Comparison of ENCODE assay signal across 3 cellular contexts in genomic region chr9:126617740-126618133, GRCh38.
TF ChIP-seq lines count a peak whose summit lies in the region.

No MANE protein-coding gene starts in this region.

TF ChIP-seq in SK-N-SH, 30 proteins besides CTCF, POLR2A, EP300 and RAD21 (continues in another document):
- TF ChIP-seq, protein P1, sequence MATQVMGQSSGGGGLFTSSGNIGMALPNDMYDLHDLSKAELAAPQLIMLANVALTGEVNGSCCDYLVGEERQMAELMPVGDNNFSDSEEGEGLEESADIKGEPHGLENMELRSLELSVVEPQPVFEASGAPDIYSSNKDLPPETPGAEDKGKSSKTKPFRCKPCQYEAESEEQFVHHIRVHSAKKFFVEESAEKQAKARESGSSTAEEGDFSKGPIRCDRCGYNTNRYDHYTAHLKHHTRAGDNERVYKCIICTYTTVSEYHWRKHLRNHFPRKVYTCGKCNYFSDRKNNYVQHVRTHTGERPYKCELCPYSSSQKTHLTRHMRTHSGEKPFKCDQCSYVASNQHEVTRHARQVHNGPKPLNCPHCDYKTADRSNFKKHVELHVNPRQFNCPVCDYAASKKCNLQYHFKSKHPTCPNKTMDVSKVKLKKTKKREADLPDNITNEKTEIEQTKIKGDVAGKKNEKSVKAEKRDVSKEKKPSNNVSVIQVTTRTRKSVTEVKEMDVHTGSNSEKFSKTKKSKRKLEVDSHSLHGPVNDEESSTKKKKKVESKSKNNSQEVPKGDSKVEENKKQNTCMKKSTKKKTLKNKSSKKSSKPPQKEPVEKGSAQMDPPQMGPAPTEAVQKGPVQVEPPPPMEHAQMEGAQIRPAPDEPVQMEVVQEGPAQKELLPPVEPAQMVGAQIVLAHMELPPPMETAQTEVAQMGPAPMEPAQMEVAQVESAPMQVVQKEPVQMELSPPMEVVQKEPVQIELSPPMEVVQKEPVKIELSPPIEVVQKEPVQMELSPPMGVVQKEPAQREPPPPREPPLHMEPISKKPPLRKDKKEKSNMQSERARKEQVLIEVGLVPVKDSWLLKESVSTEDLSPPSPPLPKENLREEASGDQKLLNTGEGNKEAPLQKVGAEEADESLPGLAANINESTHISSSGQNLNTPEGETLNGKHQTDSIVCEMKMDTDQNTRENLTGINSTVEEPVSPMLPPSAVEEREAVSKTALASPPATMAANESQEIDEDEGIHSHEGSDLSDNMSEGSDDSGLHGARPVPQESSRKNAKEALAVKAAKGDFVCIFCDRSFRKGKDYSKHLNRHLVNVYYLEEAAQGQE (IDR thresholded peaks at IDR 0.05; ENCODE audit: low read depth, low read length), result no peak
- TF ChIP-seq PBX3 (IDR thresholded peaks at IDR 0.05), result no peak
- no peak for TF ChIP-seq SIN3A (IDR thresholded peaks at IDR 0.05; ENCODE audit: borderline replicate concordance, low read depth, low read length)
- TF ChIP-seq NRF1 (IDR thresholded peaks at IDR 0.05; ENCODE audit: low read depth, low read length), result no peak
- no peak for TF ChIP-seq CHD2 (IDR thresholded peaks at IDR 0.05; ENCODE audit: low read length, partially characterized antibody)
- TF ChIP-seq NFIC (IDR thresholded peaks at IDR 0.05; ENCODE audit: borderline replicate concordance), result no peak
- no peak for TF ChIP-seq RXRA (IDR thresholded peaks at IDR 0.05; ENCODE audit: borderline replicate concordance, low read depth)
- no peak for TF ChIP-seq SMC3 (IDR thresholded peaks at IDR 0.05; ENCODE audit: low read depth, low read length)
- TF ChIP-seq MEF2A (IDR thresholded peaks at IDR 0.05; ENCODE audit: borderline replicate concordance, low read depth), result no peak
- TF ChIP-seq USF1 (IDR thresholded peaks at IDR 0.05; ENCODE audit: borderline replicate concordance, low read depth), result no peak

TF ChIP-seq in SK-N-SH treated with all-trans-retinoic acid at 6 μM for 48 hours, 23 proteins besides CTCF, POLR2A, EP300 and RAD21:
- TF ChIP-seq TOX (CRISPR knock-in tag; IDR thresholded peaks at IDR 0.05; ENCODE audit: borderline replicate concordance), result no peak
- no peak for TF ChIP-seq ZFP30 (CRISPR knock-in tag; IDR thresholded peaks at IDR 0.05)
- TF ChIP-seq RARB (CRISPR knock-in tag; IDR thresholded peaks at IDR 0.05), result no peak
- TF ChIP-seq GLIS3 (CRISPR knock-in tag; IDR thresholded peaks at IDR 0.05), result no peak
- no peak for TF ChIP-seq BACH2 (CRISPR knock-in tag; IDR thresholded peaks at IDR 0.05; ENCODE audit: borderline replicate concordance)
- no peak for TF ChIP-seq CSDC2 (CRISPR knock-in tag; IDR thresholded peaks at IDR 0.05)
- no peak for TF ChIP-seq ESRRG (CRISPR knock-in tag; IDR thresholded peaks at IDR 0.05)
- TF ChIP-seq, protein P2, sequence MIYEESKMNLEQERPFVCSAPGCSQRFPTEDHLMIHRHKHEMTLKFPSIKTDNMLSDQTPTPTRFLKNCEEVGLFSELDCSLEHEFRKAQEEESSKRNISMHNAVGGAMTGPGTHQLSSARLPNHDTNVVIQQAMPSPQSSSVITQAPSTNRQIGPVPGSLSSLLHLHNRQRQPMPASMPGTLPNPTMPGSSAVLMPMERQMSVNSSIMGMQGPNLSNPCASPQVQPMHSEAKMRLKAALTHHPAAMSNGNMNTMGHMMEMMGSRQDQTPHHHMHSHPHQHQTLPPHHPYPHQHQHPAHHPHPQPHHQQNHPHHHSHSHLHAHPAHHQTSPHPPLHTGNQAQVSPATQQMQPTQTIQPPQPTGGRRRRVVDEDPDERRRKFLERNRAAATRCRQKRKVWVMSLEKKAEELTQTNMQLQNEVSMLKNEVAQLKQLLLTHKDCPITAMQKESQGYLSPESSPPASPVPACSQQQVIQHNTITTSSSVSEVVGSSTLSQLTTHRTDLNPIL (CRISPR knock-in tag; IDR thresholded peaks at IDR 0.05; ENCODE audit: low read depth), result no peak
- TF ChIP-seq SNAI2 (CRISPR knock-in tag; IDR thresholded peaks at IDR 0.05), result no peak
- no peak for TF ChIP-seq TCF4 (CRISPR knock-in tag; IDR thresholded peaks at IDR 0.05; ENCODE audit: borderline replicate concordance)
- TF ChIP-seq ZNF70 (CRISPR knock-in tag; IDR thresholded peaks at IDR 0.05), result no peak
- no peak for TF ChIP-seq ZFP3 (CRISPR knock-in tag; IDR thresholded peaks at IDR 0.05)
- no peak for TF ChIP-seq OSR1 (CRISPR knock-in tag; IDR thresholded peaks at IDR 0.05)
- TF ChIP-seq ARNTL (CRISPR knock-in tag; IDR thresholded peaks at IDR 0.05; ENCODE audit: borderline replicate concordance, low read depth), result no peak
- no peak for TF ChIP-seq TSHZ2 (CRISPR knock-in tag; IDR thresholded peaks at IDR 0.05)

TF ChIP-seq in K562, 482 proteins besides CTCF, POLR2A, EP300 and RAD21:
- TF ChIP-seq THRA (IDR thresholded peaks at IDR 0.05), result no peak
- TF ChIP-seq, protein P3, sequence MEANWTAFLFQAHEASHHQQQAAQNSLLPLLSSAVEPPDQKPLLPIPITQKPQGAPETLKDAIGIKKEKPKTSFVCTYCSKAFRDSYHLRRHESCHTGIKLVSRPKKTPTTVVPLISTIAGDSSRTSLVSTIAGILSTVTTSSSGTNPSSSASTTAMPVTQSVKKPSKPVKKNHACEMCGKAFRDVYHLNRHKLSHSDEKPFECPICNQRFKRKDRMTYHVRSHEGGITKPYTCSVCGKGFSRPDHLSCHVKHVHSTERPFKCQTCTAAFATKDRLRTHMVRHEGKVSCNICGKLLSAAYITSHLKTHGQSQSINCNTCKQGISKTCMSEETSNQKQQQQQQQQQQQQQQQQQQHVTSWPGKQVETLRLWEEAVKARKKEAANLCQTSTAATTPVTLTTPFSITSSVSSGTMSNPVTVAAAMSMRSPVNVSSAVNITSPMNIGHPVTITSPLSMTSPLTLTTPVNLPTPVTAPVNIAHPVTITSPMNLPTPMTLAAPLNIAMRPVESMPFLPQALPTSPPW (CRISPR knock-in tag; IDR thresholded peaks at IDR 0.05), result peak; percentile 58
TF ChIP-seq in K562: peak in this region for 1.
